ENCODE assay signal across 29 cellular contexts in genomic region chr5:178965465-178966055, GRCh38. TPM values are rescaled to one million over a fixed set of nuclear protein-coding genes. Genes with fewer than 3 reads are reported as not detected.
"Had no signal": no experiment of that assay in that cellular context is flagged by ENCODE, and none has a peak within 500 bp of the region (broad histone marks: within the 10 kb centered on the region; RNA-seq: fewer than 3 reads in every experiment).

No MANE protein-coding gene starts in this region.

- H3K27ac ChIP-seq: ascending aorta, body of pancreas, Peyer's patch, RWPE1, SJCRH30, WERI-Rb-1 had no signal

- H3K9ac ChIP-seq: SK-N-SH had no signal

- H3K27ac Mint-ChIP-seq: activated CD4-positive, alpha-beta memory T cell treated with anti-CD3 and anti-CD28 coated beads, Interleukin-2, amount 10 ng/mL, durations not matched to agents 7 days and 5 days; activated CD4-positive, alpha-beta T cell treated with anti-CD3 and anti-CD28 coated beads for 36 hours; activated naive CD4-positive, alpha-beta T cell treated with anti-CD3 and anti-CD28 coated beads, Interleukin-2, amount 50 U/mL, for 24 hours; activated T-helper 2 cell treated with anti-CD3 and anti-CD28 coated beads, Interferon-gamma antibody, Interleukin-2, Interleukin-4, amounts not matched to agents 10 μg/mL and 5 μg/mL and 100 μg/mL, durations not matched to agents 14 hours and 24 hours and 36 hours had no signal

- H3K4me1 Mint-ChIP-seq: activated CD4-positive, alpha-beta memory T cell treated with anti-CD3 and anti-CD28 coated beads, Interleukin-2, amount 10 ng/mL, durations not matched to agents 7 days and 5 days; activated CD4-positive, alpha-beta T cell treated with anti-CD3 and anti-CD28 coated beads for 36 hours; activated naive CD4-positive, alpha-beta T cell treated with anti-CD3 and anti-CD28 coated beads, Interleukin-2, amount 50 U/mL, for 24 hours had no signal

- H3K4me2 ChIP-seq: SK-N-SH had no signal

- H3K4me3 ChIP-seq: ascending aorta, body of pancreas, Peyer's patch, SJCRH30 had no signal

- H3K27me3 ChIP-seq: ascending aorta, body of pancreas, Peyer's patch, SJCRH30 had no signal

- H3K4me1 ChIP-seq: ascending aorta, body of pancreas, Peyer's patch, SJCRH30 had no signal

- H3K27me3 Mint-ChIP-seq: activated CD4-positive, alpha-beta memory T cell treated with anti-CD3 and anti-CD28 coated beads, Interleukin-2, amount 10 ng/mL, durations not matched to agents 7 days and 5 days; activated CD4-positive, alpha-beta T cell treated with anti-CD3 and anti-CD28 coated beads for 36 hours had no signal

- H3K36me3 ChIP-seq: SJCRH30, WERI-Rb-1 had no signal

- ATAC-seq: activated CD4-positive, alpha-beta T cell treated with anti-CD3 and anti-CD28 coated beads for 36 hours; body of pancreas had no signal

- H3K4me3 Mint-ChIP-seq: activated CD4-positive, alpha-beta memory T cell treated with anti-CD3 and anti-CD28 coated beads, Interleukin-2, amount 10 ng/mL, durations not matched to agents 7 days and 5 days; activated CD4-positive, alpha-beta T cell treated with anti-CD3 and anti-CD28 coated beads for 36 hours; activated naive CD4-positive, alpha-beta T cell treated with anti-CD3 and anti-CD28 coated beads, Interleukin-2, amount 50 U/mL, for 24 hours had no signal

- DNase-seq: activated CD4-positive, alpha-beta memory T cell treated with anti-CD3 and anti-CD28 coated beads, Interleukin-2, amount 10 ng/mL, durations not matched to agents 7 days and 5 days; activated CD4-positive, alpha-beta T cell treated with anti-CD3 and anti-CD28 coated beads for 36 hours; activated CD4-positive, alpha-beta T cell treated with anti-CD3 and anti-CD28 coated beads, Interleukin-2, amount 50 U/mL, for 1 hour; activated naive CD4-positive, alpha-beta T cell; activated T-cell treated with anti-CD3 and anti-CD28 coated beads for 4 hours; activated T-cell treated with anti-CD3 and anti-CD28 coated beads, Interleukin-2, amount 50 U/mL, for 48 hours; amniotic stem cell; body of pancreas; central memory CD4-positive, alpha-beta T cell; Kasumi-1; NCI-H1105 treated with DMSO at 0.1 percent for 48 hours; NCI-H1436 treated with DMSO at 0.1 percent for 48 hours; NCI-H187; NCI-H2081; NCI-H446; NCI-H524; Peyer's patch; Right ventricle myocardium superior; SJCRH30; SK-N-SH; T-helper 1 cell; WERI-Rb-1 had no signal

RNA-seq across cellular contexts. Expression of gene ZNF454, which starts 24.6 kb away (rescaled TPM):
- total RNA-seq: activated CD4-positive, alpha-beta memory T cell treated with anti-CD3 and anti-CD28 coated beads, Interleukin-2, amount 10 ng/mL, durations not matched to agents 7 days and 5 days; activated CD4-positive, alpha-beta T cell treated with anti-CD3 and anti-CD28 coated beads for 36 hours; activated CD8-positive, alpha-beta memory T cell treated with anti-CD3 and anti-CD28 coated beads for 36 hours; activated T-helper 2 cell treated with anti-CD3 and anti-CD28 coated beads, Interferon-gamma antibody, Interleukin-2, Interleukin-4, amounts not matched to agents 10 μg/mL and 5 μg/mL and 100 μg/mL, durations not matched to agents 14 hours and 24 hours and 36 hours; SJCRH30 had no signal

RNA-seq across cellular contexts. Expression of gene GRM6, which starts 29.6 kb away (rescaled TPM):
- total RNA-seq: activated CD4-positive, alpha-beta memory T cell treated with anti-CD3 and anti-CD28 coated beads, Interleukin-2, amount 10 ng/mL, durations not matched to agents 7 days and 5 days; activated CD4-positive, alpha-beta T cell treated with anti-CD3 and anti-CD28 coated beads for 36 hours; activated CD8-positive, alpha-beta memory T cell treated with anti-CD3 and anti-CD28 coated beads for 36 hours; activated T-helper 2 cell treated with anti-CD3 and anti-CD28 coated beads, Interferon-gamma antibody, Interleukin-2, Interleukin-4, amounts not matched to agents 10 μg/mL and 5 μg/mL and 100 μg/mL, durations not matched to agents 14 hours and 24 hours and 36 hours; ascending aorta; body of pancreas; bronchial epithelial cell; Peyer's patch; Right ventricle myocardium superior; SJCRH30; T-helper 2 cell treated with Interferon-gamma antibody and Interleukin-4, amounts not matched to agents 100 ng/mL and 5 ng/mL, for 36 hours had no signal
- polyA plus RNA-seq: SK-N-SH had no signal
